Comparison of ENCODE assay signal across 16 cellular contexts in genomic region chr1:208431721-208432120, GRCh38.
DNase-seq lines count a peak whose midpoint lies in the region; ATAC-seq and TF ChIP-seq lines count a peak whose summit lies in the region.
"Had no signal": no experiment of that assay in that cellular context is flagged by ENCODE, and none has a peak within 500 bp of the region (broad histone marks: within the 10 kb centered on the region; RNA-seq: fewer than 3 reads in every experiment).

No MANE protein-coding gene starts in this region.

- no peak for ATAC-seq in HG03469 (IDR thresholded peaks at IDR 0.05; ENCODE audit: unreplicated experiment)
- ATAC-seq: stimulated activated naive CD8-positive, alpha-beta T cell treated with anti-CD3 and anti-CD28 coated beads, Interleukin-15, Interleukin-2, amounts not matched to agents 100 U/mL and 50 U/mL, for 24 hours; T-helper 17 cell had no signal

- no peak overlapping the region for H2BK15ac ChIP-seq in mesenchymal stem cell (ENCODE audit: low read depth, poor library complexity, severe bottlenecking)

- no peak overlapping the region for H2BK5ac ChIP-seq in mesenchymal stem cell (ENCODE audit: low read depth, low read length, poor library complexity, severe bottlenecking)

- H3K23ac ChIP-seq in mesenchymal stem cell (ENCODE audit: low read length in 2 of 2), result no peak overlapping the region

- no peak overlapping the region for H3K4me2 ChIP-seq in mesenchymal stem cell (ENCODE audit: low read length, poor library complexity, severe bottlenecking)

- H3K9ac ChIP-seq in mesenchymal stem cell (ENCODE audit: low read length), result no peak overlapping the region

- no peak overlapping the region for H2BK12ac ChIP-seq in mesenchymal stem cell (ENCODE audit: low read length in 2 of 2)

- H3K4me3 Mint-ChIP-seq in CD8-positive, alpha-beta memory T cell, result no peak overlapping the region
- H3K4me3 Mint-ChIP-seq: B cell, T-helper 17 cell had no signal

- no peak overlapping the region for H3K18ac ChIP-seq in mesenchymal stem cell (ENCODE audit: low read depth in 1 of 2, low read length in 2 of 2)

- DNase-seq in AG09319 (ENCODE audit: extremely low read depth, low read depth), result peak; percentile 44
- peak; percentile 94 for DNase-seq in M059J (ENCODE audit: low read depth)
- DNase-seq in dedifferentiated amniotic fluid mesenchymal stem cell (ENCODE audit: extremely low spot score), result peak; percentile 77
- peak; percentile 11 for DNase-seq in mesenchymal stem cell
- no peak for DNase-seq in GM10266 (ENCODE audit: extremely low spot score)
- DNase-seq in activated gamma-delta T cell (lab: John Stamatoyannopoulos, UW), result no peak
- no peak for DNase-seq in CD8-positive, alpha-beta memory T cell
- DNase-seq: activated CD4-positive, CD25-positive, alpha-beta regulatory T cell treated with anti-CD3 and anti-CD28 coated beads, Interleukin-2, amount 50 U/mL, for 72 hours; NCI-H2029; Peyer's patch; stimulated activated naive CD8-positive, alpha-beta T cell treated with anti-CD3 and anti-CD28 coated beads, Interleukin-15, Interleukin-2, amounts not matched to agents 100 U/mL and 50 U/mL, for 24 hours; T-helper 17 cell; uterus had no signal

- H3K4me1 Mint-ChIP-seq in CD8-positive, alpha-beta memory T cell, result no peaks in the 10 kb centered on the region
- H3K4me1 Mint-ChIP-seq: B cell, T-helper 17 cell had no signal

- no peak for TF ChIP-seq CTCF in AG09319 (IDR thresholded peaks at IDR 0.05; ENCODE audit: low read depth, low read length)
- TF ChIP-seq CTCF in GM10266 (IDR thresholded peaks at IDR 0.05; ENCODE audit: control insufficient read depth, insufficient read depth, low read depth, missing control alignments), result no peak

- H3K9me3 Mint-ChIP-seq in CD8-positive, alpha-beta memory T cell, result peaks cover 0 to 3% (median 0%) of the 10 kb centered on the region in 5 donors

- H3K4ac ChIP-seq in mesenchymal stem cell (ENCODE audit: low read depth in 1 of 2, low read length in 2 of 2), result no peak overlapping the region

- H3K4me3 ChIP-seq in mesenchymal stem cell (ENCODE audit: insufficient read depth in 1 of 2, low read depth in 1 of 2, low read length in 2 of 2), result no peak overlapping the region
- no peak overlapping the region for H3K4me3 ChIP-seq in CD8-positive, alpha-beta memory T cell (ENCODE audit: low read length)
- H3K4me3 ChIP-seq: Peyer's patch, uterus had no signal

- no peaks in the 10 kb centered on the region for H3K36me3 ChIP-seq in mesenchymal stem cell (ENCODE audit: control insufficient read depth in 1 of 2, insufficient read depth in 2 of 2, low read depth in 1 of 2, low read length in 2 of 2)
- H3K36me3 ChIP-seq in CD8-positive, alpha-beta memory T cell (ENCODE audit: insufficient read depth, low read length), result no peaks in the 10 kb centered on the region
- H3K36me3 ChIP-seq: Peyer's patch, uterus had no signal

- no peaks in the 10 kb centered on the region for H3K79me1 ChIP-seq in mesenchymal stem cell (replicated peaks; ENCODE audit: low read length, poor library complexity, severe bottlenecking)

- no peaks in the 10 kb centered on the region for H3K36me3 Mint-ChIP-seq in CD8-positive, alpha-beta memory T cell

- H4K8ac ChIP-seq in mesenchymal stem cell (ENCODE audit: low read length), result no peak overlapping the region

- no peak overlapping the region for H2AK5ac ChIP-seq in mesenchymal stem cell (ENCODE audit: low read length, severe bottlenecking)

- no peaks in the 10 kb centered on the region for H3K9me3 ChIP-seq in mesenchymal stem cell (ENCODE audit: control insufficient read depth, low read length)
- no peaks in the 10 kb centered on the region for H3K9me3 ChIP-seq in CD8-positive, alpha-beta memory T cell (ENCODE audit: low read length)
- H3K9me3 ChIP-seq: Peyer's patch, uterus had no signal

- no peak overlapping the region for H2BK120ac ChIP-seq in mesenchymal stem cell (ENCODE audit: low read depth, low read length)

- no peaks in the 10 kb centered on the region for H3K27me3 ChIP-seq in mesenchymal stem cell (ENCODE audit: control insufficient read depth in 1 of 2, insufficient read depth in 1 of 2, low read length in 2 of 2)
- H3K27me3 ChIP-seq in CD8-positive, alpha-beta memory T cell (ENCODE audit: insufficient read depth, low read length, poor library complexity, severe bottlenecking), result no peaks in the 10 kb centered on the region
- H3K27me3 ChIP-seq: Peyer's patch, uterus had no signal

- no peak overlapping the region for H3K27ac Mint-ChIP-seq in CD8-positive, alpha-beta memory T cell
- H3K27ac Mint-ChIP-seq: B cell, T-helper 17 cell had no signal

- no peak overlapping the region for H3K27ac ChIP-seq in mesenchymal stem cell (ENCODE audit: low read length, poor library complexity, severe bottlenecking)
- no peak overlapping the region for H3K27ac ChIP-seq in CD8-positive, alpha-beta memory T cell (ENCODE audit: low read depth, low read length)
- H3K27ac ChIP-seq: HL-60, Peyer's patch, uterus had no signal

- 100% methylated on average over 2 of the region's 3 CpGs for WGBS in mesenchymal stem cell

- no peak overlapping the region for H3K14ac ChIP-seq in mesenchymal stem cell (ENCODE audit: low read length in 2 of 2)

- CTCF ChIA-PET in CD8-positive, alpha-beta memory T cell (lab: Charles Lee), result no interaction called here

- H4K91ac ChIP-seq in mesenchymal stem cell (ENCODE audit: low read length), result no peak overlapping the region

- H3K27me3 Mint-ChIP-seq in CD8-positive, alpha-beta memory T cell, result peaks cover 0 to 5% of the 10 kb centered on the region in 2 donors
- H3K27me3 Mint-ChIP-seq: B cell had no signal

- POLR2A ChIA-PET in CD8-positive, alpha-beta memory T cell (lab: Charles Lee), result no interaction called here

- H3K4me1 ChIP-seq in mesenchymal stem cell (ENCODE audit: control insufficient read depth, insufficient read depth, low read depth, low read length), result no peaks in the 10 kb centered on the region
- no peaks in the 10 kb centered on the region for H3K4me1 ChIP-seq in CD8-positive, alpha-beta memory T cell (ENCODE audit: insufficient read depth, low read length)
- H3K4me1 ChIP-seq: Peyer's patch, uterus had no signal

- no peak overlapping the region for H2AFZ ChIP-seq in mesenchymal stem cell (ENCODE audit: low read depth, low read length)

Comparison
In these comparisons a context has a peak if more than half of its experiments do, and no peak if none do; other contexts are left out.
1. DNase-seq: peak in AG09319 (single experiment), M059J (single experiment), dedifferentiated amniotic fluid mesenchymal stem cell (single experiment) and mesenchymal stem cell (single experiment); none in GM10266 (single experiment), activated gamma-delta T cell (single experiment) and CD8-positive, alpha-beta memory T cell (0 of 5).